In the genomic region with DNA sequence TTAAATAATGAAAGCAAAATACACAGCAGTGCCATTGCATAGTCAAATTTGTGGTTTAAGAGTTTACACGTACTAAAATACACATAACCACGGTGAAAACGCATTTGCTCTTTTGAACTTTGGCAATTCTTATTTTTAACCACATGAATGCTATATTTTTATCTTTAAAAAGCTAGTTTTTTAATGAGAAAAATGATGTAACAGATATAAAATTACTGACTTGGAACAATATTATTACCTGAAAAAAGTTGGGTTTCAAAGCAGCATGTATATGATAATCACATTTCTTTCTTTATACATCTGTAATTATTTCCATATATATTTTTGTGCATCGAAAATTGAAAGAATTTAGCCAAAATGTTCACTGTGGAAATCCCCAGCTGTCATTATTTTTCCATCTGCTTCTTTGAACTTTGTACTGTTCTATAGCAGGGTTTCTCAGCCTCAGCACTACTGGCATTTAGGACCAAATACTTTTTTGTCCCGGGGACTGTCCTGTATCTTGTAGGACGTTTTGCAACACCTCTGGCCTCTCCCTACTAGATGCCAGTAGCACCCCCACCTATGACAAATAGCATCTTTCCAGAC, we compare ENCODE assay signal across 11 cellular contexts.
DNase-seq lines count a peak whose midpoint lies in the region; ATAC-seq and TF ChIP-seq lines count a peak whose summit lies in the region.
"Had no signal": no experiment of that assay in that cellular context is flagged by ENCODE, and none has a peak within 500 bp of the region (broad histone marks: within the 10 kb centered on the region; RNA-seq: fewer than 3 reads in every experiment).

No MANE protein-coding gene starts in this region.

- peaks cover 7% of the 10 kb centered on the region for H3K4me1 Mint-ChIP-seq in T-helper 17 cell
- no peaks in the 10 kb centered on the region for H3K4me1 Mint-ChIP-seq in effector memory CD8-positive, alpha-beta T cell (ENCODE audit: low read depth in 2 of 2)
- no peaks in the 10 kb centered on the region for H3K4me1 Mint-ChIP-seq in type B pancreatic cell (ENCODE audit: unreplicated experiment)
- H3K4me1 Mint-ChIP-seq: nephron progenitor cell had no signal

- no peak for TF ChIP-seq CTCF in type B pancreatic cell (conservative IDR thresholded peaks at IDR 0.05)

- H3K36me3 Mint-ChIP-seq in T-helper 17 cell (ENCODE audit: low read depth): no peaks in the 10 kb centered on the region
- no peaks in the 10 kb centered on the region for H3K36me3 Mint-ChIP-seq in effector memory CD8-positive, alpha-beta T cell (ENCODE audit: insufficient read depth)
- no peaks in the 10 kb centered on the region for H3K36me3 Mint-ChIP-seq in type B pancreatic cell

- H3K9me3 Mint-ChIP-seq in effector memory CD8-positive, alpha-beta T cell: no peaks in the 10 kb centered on the region
- H3K9me3 Mint-ChIP-seq in type B pancreatic cell: no peaks in the 10 kb centered on the region
- H3K9me3 Mint-ChIP-seq: nephron progenitor cell had no signal

- DNase-seq in cardiac septum (ENCODE audit: low spot score): peak; percentile 44
- no peak for DNase-seq in Right ventricle myocardium inferior (ENCODE audit: missing footprints)
- DNase-seq in T-helper 17 cell: no peak
- DNase-seq in effector memory CD8-positive, alpha-beta T cell: no peak
- DNase-seq in mucosa of gallbladder (ENCODE audit: low spot score): no peak
- no peak for DNase-seq in type B pancreatic cell (ENCODE audit: extremely low spot score, unreplicated experiment)
- DNase-seq: amniotic stem cell, nephron progenitor cell, right lobe of liver had no signal

- no peak for ATAC-seq in Right ventricle myocardium inferior
- ATAC-seq in GM21723 (IDR thresholded peaks at IDR 0.05; ENCODE audit: unreplicated experiment): peak; percentile 60
- peak; percentile 54 for ATAC-seq in T-helper 17 cell
- ATAC-seq in effector memory CD8-positive, alpha-beta T cell (replicated peaks): no peak
- no peak for ATAC-seq in HG03342 (IDR thresholded peaks at IDR 0.05; ENCODE audit: unreplicated experiment)

- intact Hi-C loops in cardiac septum (cut with DNase I): no loop called here
- intact Hi-C loops in Right ventricle myocardium inferior (cut with DNase I): no loop called here

- H3K27me3 Mint-ChIP-seq in T-helper 17 cell (no peaks in the 10 kb centered on the region), type B pancreatic cell (no peaks in the 10 kb centered on the region)
- H3K27me3 Mint-ChIP-seq in effector memory CD8-positive, alpha-beta T cell: no peaks in the 10 kb centered on the region

- H3K4me3 Mint-ChIP-seq in T-helper 17 cell (no peak overlapping the region), type B pancreatic cell (no peak overlapping the region)
- no peak overlapping the region for H3K4me3 Mint-ChIP-seq in effector memory CD8-positive, alpha-beta T cell
- H3K4me3 Mint-ChIP-seq: nephron progenitor cell had no signal

- H3K27ac Mint-ChIP-seq in T-helper 17 cell (no peak overlapping the region), type B pancreatic cell (no peak overlapping the region)
- H3K27ac Mint-ChIP-seq in effector memory CD8-positive, alpha-beta T cell: no peak overlapping the region
- H3K27ac Mint-ChIP-seq: nephron progenitor cell had no signal

- no peaks in the 10 kb centered on the region for H3K9me3 ChIP-seq in T-helper 17 cell (ENCODE audit: control insufficient read depth, low read length, poor library complexity, severe bottlenecking)
- H3K9me3 ChIP-seq: right lobe of liver had no signal

Comparison
In these comparisons a context has a peak if more than half of its experiments do, and no peak if none do; other contexts are left out.
1. ATAC-seq: peak in GM21723 (single experiment) and T-helper 17 cell (single experiment); none in Right ventricle myocardium inferior (single experiment), effector memory CD8-positive, alpha-beta T cell (single experiment) and HG03342 (single experiment).